21 cellular contexts compared by ENCODE assay signal in the genomic region with DNA sequence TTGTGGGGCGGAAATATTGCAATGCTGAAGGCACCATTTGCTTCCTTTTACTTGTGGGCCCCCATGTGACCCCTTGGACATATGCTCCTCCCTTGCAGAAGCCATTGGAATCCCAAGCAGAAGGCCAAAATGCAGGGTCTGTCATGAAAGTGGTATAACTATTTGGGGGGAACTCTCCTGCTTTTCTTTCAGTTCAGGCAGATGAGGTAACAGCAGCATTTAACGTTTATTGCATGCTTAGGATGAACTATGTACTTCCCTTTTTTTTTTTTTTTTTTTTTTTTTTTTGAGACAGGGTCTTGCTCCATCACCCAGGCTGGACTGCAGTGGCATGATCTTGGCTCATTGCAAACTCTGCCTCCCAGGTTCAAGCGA. TPM values are rescaled to one million over a fixed set of nuclear protein-coding genes. Genes with fewer than 3 reads are reported as not detected.
"Had no signal": no experiment of that assay in that cellular context is flagged by ENCODE, and none has a peak within 500 bp of the region (broad histone marks: within the 10 kb centered on the region; RNA-seq: fewer than 3 reads in every experiment).

No MANE protein-coding gene starts in this region.

- H3K4me1 Mint-ChIP-seq: activated naive CD8-positive, alpha-beta T cell treated with anti-CD3 and anti-CD28 coated beads, Interleukin-2, amount 10 ng/mL, durations not matched to agents 7 days and 5 days had no signal

- H3K27ac Mint-ChIP-seq: activated naive CD8-positive, alpha-beta T cell treated with anti-CD3 and anti-CD28 coated beads, Interleukin-2, amount 10 ng/mL, durations not matched to agents 7 days and 5 days; activated T-cell treated with anti-CD3 and anti-CD28 coated beads, Interleukin-2, amount 50 U/mL, for 72 hours; dendritic cell treated with granulocyte-macrophage colony-stimulating factor and Interleukin-4, amounts not matched to agents 40 ng/mL and 50 ng/mL, for 4 days; mesothelial cell of epicardium; stimulated activated naive CD8-positive, alpha-beta T cell treated with anti-CD3 and anti-CD28 coated beads, Interleukin-15, Interleukin-2, amounts not matched to agents 100 ng/mL and 50 ng/mL, for 24 hours had no signal

- H3K36me3 Mint-ChIP-seq: activated naive CD8-positive, alpha-beta T cell treated with anti-CD3 and anti-CD28 coated beads, Interleukin-2, amount 10 ng/mL, durations not matched to agents 7 days and 5 days; mesothelial cell of epicardium had no signal

- DNase-seq: activated CD4-positive, alpha-beta T cell treated with anti-CD3 and anti-CD28 coated beads, Interleukin-2, amount 50 U/mL, for 48 hours; activated CD4-positive, CD25-positive, alpha-beta regulatory T cell treated with anti-CD3 and anti-CD28 coated beads, Interleukin-2, amount 50 U/mL, for 72 hours; activated gamma-delta T cell treated with Interleukin-2 at 50 U/mL for 16 hours; activated naive CD8-positive, alpha-beta T cell treated with anti-CD3 and anti-CD28 coated beads, Interleukin-2, amount 10 ng/mL, durations not matched to agents 7 days and 5 days; activated T-cell treated with anti-CD3 and anti-CD28 coated beads, Interleukin-2, amount 50 U/mL, for 72 hours; anterior cingulate cortex; cerebellar nuclear complex; hypothalamus; kidney glomerular epithelial cell; posterior cingulate gyrus; stimulated activated CD4-positive, alpha-beta T cell treated with anti-CD3 and anti-CD28 coated beads, Interleukin-15, amount 100 ng/mL, for 24 hours; stimulated activated CD4-positive, alpha-beta T cell treated with anti-CD3 and anti-CD28 coated beads, Interleukin-4, amount 100 ng/mL, for 24 hours had no signal

- ATAC-seq: activated T-cell treated with anti-CD3 and anti-CD28 coated beads, Interleukin-2, amount 50 U/mL, for 72 hours had no signal

- H3K4me3 Mint-ChIP-seq: activated naive CD8-positive, alpha-beta T cell treated with anti-CD3 and anti-CD28 coated beads, Interleukin-2, amount 10 ng/mL, durations not matched to agents 7 days and 5 days; activated T-cell treated with anti-CD3 and anti-CD28 coated beads, Interleukin-2, amount 50 U/mL, for 72 hours; dendritic cell treated with granulocyte-macrophage colony-stimulating factor and Interleukin-4, amounts not matched to agents 40 ng/mL and 50 ng/mL, for 4 days; mesothelial cell of epicardium; neural crest cell; stimulated activated naive CD8-positive, alpha-beta T cell treated with anti-CD3 and anti-CD28 coated beads, Interleukin-15, Interleukin-2, amounts not matched to agents 100 ng/mL and 50 ng/mL, for 24 hours had no signal

- H3K27me3 Mint-ChIP-seq: dendritic cell treated with granulocyte-macrophage colony-stimulating factor and Interleukin-4, amounts not matched to agents 40 ng/mL and 50 ng/mL, for 4 days; stimulated activated naive CD8-positive, alpha-beta T cell treated with anti-CD3 and anti-CD28 coated beads, Interleukin-15, Interleukin-2, amounts not matched to agents 100 ng/mL and 50 ng/mL, for 24 hours had no signal

- H3K9me3 Mint-ChIP-seq: activated naive CD8-positive, alpha-beta T cell treated with anti-CD3 and anti-CD28 coated beads, Interleukin-2, amount 10 ng/mL, durations not matched to agents 7 days and 5 days; activated T-cell treated with anti-CD3 and anti-CD28 coated beads, Interleukin-2, amount 50 U/mL, for 72 hours; dendritic cell treated with granulocyte-macrophage colony-stimulating factor and Interleukin-4, amounts not matched to agents 40 ng/mL and 50 ng/mL, for 4 days; stimulated activated naive CD8-positive, alpha-beta T cell treated with anti-CD3 and anti-CD28 coated beads, Interleukin-15, Interleukin-2, amounts not matched to agents 100 ng/mL and 50 ng/mL, for 24 hours had no signal

RNA-seq across cellular contexts. Expression of gene FOXI1, which starts 7.8 kb away (rescaled TPM):
- total RNA-seq: activated naive CD8-positive, alpha-beta T cell treated with anti-CD3 and anti-CD28 coated beads, Interleukin-2, amount 10 ng/mL, durations not matched to agents 7 days and 5 days; activated T-cell treated with anti-CD3 and anti-CD28 coated beads, Interleukin-2, amount 50 U/mL, for 72 hours; liver; mesothelial cell of epicardium; myocyte; neural crest cell; skeletal muscle tissue; temporal lobe; ureter had no signal
